In genomic region chr2:25207078-25207545, GRCh38 we compare ENCODE assay signal across 23 cellular contexts. TPM values are rescaled to one million over a fixed set of nuclear protein-coding genes. Genes with fewer than 3 reads are reported as not detected.
DNase-seq lines count a peak whose midpoint lies in the region; ATAC-seq, FAIRE-seq and TF ChIP-seq lines count a peak whose summit lies in the region.
"Had no signal": no experiment of that assay in that cellular context is flagged by ENCODE, and none has a peak within 500 bp of the region (broad histone marks: within the 10 kb centered on the region; RNA-seq: fewer than 3 reads in every experiment).

No MANE protein-coding gene starts in this region.

- intact Hi-C loops in naive thymus-derived CD4-positive, alpha-beta T cell (cut with micrococcal nuclease), result no loop called here
- intact Hi-C loops in psoas muscle (cut with DNase I), result no loop called here

- peak overlapping the region; percentile 61 to 92 (median 62) for H3K27ac Mint-ChIP-seq in IgD-negative memory B cell
- peak overlapping the region; percentile 50 for H3K27ac Mint-ChIP-seq in activated naive CD8-positive, alpha-beta T cell
- peak overlapping the region in 2 of 9 donors; percentile 53 to 58 for H3K27ac Mint-ChIP-seq in naive thymus-derived CD4-positive, alpha-beta T cell
- H3K27ac Mint-ChIP-seq: type B pancreatic cell had no signal

- H3K9me3 Mint-ChIP-seq in IgD-negative memory B cell, result no peaks in the 10 kb centered on the region
- no peaks in the 10 kb centered on the region for H3K9me3 Mint-ChIP-seq in activated naive CD8-positive, alpha-beta T cell (ENCODE audit: low read depth)
- H3K9me3 Mint-ChIP-seq in naive thymus-derived CD4-positive, alpha-beta T cell, result no peaks in the 10 kb centered on the region
- H3K9me3 Mint-ChIP-seq: natural killer cell treated with Interleukin-12 subunit alpha and Interleukin-12 subunit beta and Interleukin-15 and Interleukin-18, amount 100 ng/mL, for 72 hours; type B pancreatic cell had no signal

- H3K36me3 ChIP-seq in naive thymus-derived CD4-positive, alpha-beta T cell (ENCODE audit: control insufficient read depth in 2 of 3, insufficient read depth in 3 of 3, low read length in 3 of 3), result no peaks in the 10 kb centered on the region
- no peaks in the 10 kb centered on the region for H3K36me3 ChIP-seq in psoas muscle (ENCODE audit: insufficient read depth in 1 of 2, low read depth in 1 of 2)
- H3K36me3 ChIP-seq: prostate gland had no signal

- H3K27me3 ChIP-seq in naive thymus-derived CD4-positive, alpha-beta T cell (ENCODE audit: control insufficient read depth in 2 of 2, insufficient read depth in 2 of 2, low read length in 2 of 2), result no peaks in the 10 kb centered on the region
- no peaks in the 10 kb centered on the region for H3K27me3 ChIP-seq in psoas muscle (ENCODE audit: insufficient read depth in 3 of 3, low read length in 2 of 3)

- FAIRE-seq in HTR-8/SVneo (lab: Jason Lieb, UNC), result no peak
- FAIRE-seq: astrocyte, colon had no signal

- H3K4me1 ChIP-seq in naive thymus-derived CD4-positive, alpha-beta T cell (ENCODE audit: control insufficient read depth in 2 of 2, insufficient read depth in 2 of 2, low read length in 2 of 2), result peaks cover 0 to 13% of the 10 kb centered on the region in 2 donors
- H3K4me1 ChIP-seq in psoas muscle, result no peaks in the 10 kb centered on the region
- H3K4me1 ChIP-seq: prostate gland had no signal

- peak overlapping the region in 1 of 4 donors; percentile 37 for H3K4me3 Mint-ChIP-seq in IgD-negative memory B cell
- no peak overlapping the region for H3K4me3 Mint-ChIP-seq in activated naive CD8-positive, alpha-beta T cell
- H3K4me3 Mint-ChIP-seq in naive thymus-derived CD4-positive, alpha-beta T cell, result no peak overlapping the region
- H3K4me3 Mint-ChIP-seq: natural killer cell treated with Interleukin-12 subunit alpha and Interleukin-12 subunit beta and Interleukin-15 and Interleukin-18, amount 100 ng/mL, for 72 hours; type B pancreatic cell had no signal

- CTCF ChIA-PET in naive thymus-derived CD4-positive, alpha-beta T cell (lab: Charles Lee), result interaction anchor here (0.9 kb wide), 1 partner anchor 10 kb away, joined by 3 read pairs; no protein-coding TSS in a partner anchor

- H3K4me3 ChIP-seq in naive thymus-derived CD4-positive, alpha-beta T cell (ENCODE audit: low read length), result no peak overlapping the region
- no peak overlapping the region for H3K4me3 ChIP-seq in psoas muscle
- H3K4me3 ChIP-seq: lung, PC-9, prostate gland had no signal

- peak; percentile 21 for DNase-seq in GDM1 (lab: John Stamatoyannopoulos, UW)
- DNase-seq in naive thymus-derived CD4-positive, alpha-beta T cell, result no peak
- no peak for DNase-seq in nucleus accumbens (lab: John Stamatoyannopoulos, UW)
- no peak for DNase-seq in psoas muscle
- no peak for DNase-seq in GM03348 (ENCODE audit: low spot score)
- no peak for DNase-seq in HTR-8/SVneo (ENCODE audit: insufficient read length, low spot score)
- DNase-seq: activated CD4-positive, alpha-beta T cell treated with anti-CD3 and anti-CD28 coated beads for 48 hours; AML-193; DMS153; foreskin melanocyte; NCI-H1048; PC-9; SK-N-SH; stimulated activated naive CD4-positive, alpha-beta T cell had no signal

- H3K9me3 ChIP-seq in naive thymus-derived CD4-positive, alpha-beta T cell (ENCODE audit: control insufficient read depth in 2 of 3, low read length in 3 of 3), result no peaks in the 10 kb centered on the region
- H3K9me3 ChIP-seq in psoas muscle, result no peaks in the 10 kb centered on the region
- H3K9me3 ChIP-seq: prostate gland, SK-N-SH had no signal

- POLR2A ChIA-PET in naive thymus-derived CD4-positive, alpha-beta T cell (lab: Charles Lee), result interaction anchor here (1.1 to 2.3 kb wide), 2 partner anchors 10 to 35 kb away, joined by 3 to 13 read pairs; no protein-coding TSS in a partner anchor

- H3K27ac ChIP-seq in naive thymus-derived CD4-positive, alpha-beta T cell (ENCODE audit: low read depth, low read length), result no peak overlapping the region
- no peak overlapping the region for H3K27ac ChIP-seq in psoas muscle
- H3K27ac ChIP-seq: PC-9, prostate gland had no signal

- H3K36me3 Mint-ChIP-seq in IgD-negative memory B cell, result no peaks in the 10 kb centered on the region
- no peaks in the 10 kb centered on the region for H3K36me3 Mint-ChIP-seq in activated naive CD8-positive, alpha-beta T cell
- no peaks in the 10 kb centered on the region for H3K36me3 Mint-ChIP-seq in naive thymus-derived CD4-positive, alpha-beta T cell
- H3K36me3 Mint-ChIP-seq: natural killer cell treated with Interleukin-12 subunit alpha and Interleukin-12 subunit beta and Interleukin-15 and Interleukin-18, amount 100 ng/mL, for 72 hours; type B pancreatic cell had no signal

- H3K4me1 Mint-ChIP-seq in IgD-negative memory B cell, result peaks cover 18 to 38% (median 33%) of the 10 kb centered on the region in 3 donors
- peaks cover 46% of the 10 kb centered on the region for H3K4me1 Mint-ChIP-seq in activated naive CD8-positive, alpha-beta T cell (ENCODE audit: low read depth)
- H3K4me1 Mint-ChIP-seq in naive thymus-derived CD4-positive, alpha-beta T cell, result peaks cover 18 to 52% (median 29%) of the 10 kb centered on the region in 7 donors

- no peaks in the 10 kb centered on the region for H3K27me3 Mint-ChIP-seq in IgD-negative memory B cell
- no peaks in the 10 kb centered on the region for H3K27me3 Mint-ChIP-seq in activated naive CD8-positive, alpha-beta T cell
- H3K27me3 Mint-ChIP-seq in naive thymus-derived CD4-positive, alpha-beta T cell, result no peaks in the 10 kb centered on the region
- H3K27me3 Mint-ChIP-seq: natural killer cell treated with Interleukin-12 subunit alpha and Interleukin-12 subunit beta and Interleukin-15 and Interleukin-18, amount 100 ng/mL, for 72 hours; type B pancreatic cell had no signal

- peak; percentile 34 for ATAC-seq in naive thymus-derived CD4-positive, alpha-beta T cell
- ATAC-seq in psoas muscle, result no peak
- ATAC-seq: natural killer cell treated with Interleukin-12 subunit alpha and Interleukin-12 subunit beta and Interleukin-15 and Interleukin-18, amount 100 ng/mL, for 72 hours had no signal

- TF ChIP-seq CTCF in psoas muscle (IDR thresholded peaks at IDR 0.05), result no peak

- 69 to 76% (median 71%) methylated on average over 5 of the region's 5 CpGs for WGBS in psoas muscle, 3 donors

RNA-seq across cellular contexts. Expression of gene POMC, which starts 38.7 kb away (rescaled TPM):
- polyA plus RNA-seq in IgD-negative memory B cell (10.1 TPM), psoas muscle (1 to 10 TPM; 2.7 to 5.2 (median 3.3) TPM)
- 1 to 10 TPM; 3.5 to 7.7 (median 4.2) TPM for total RNA-seq in naive thymus-derived CD4-positive, alpha-beta T cell
- polyA plus RNA-seq in naive thymus-derived CD4-positive, alpha-beta T cell, result 10 to 100 TPM in 1 of 2 donors, 1 to 10 TPM in 1; 7.9 to 10.1 TPM
- 10 to 100 TPM in 1 of 4 donors, 1 to 10 TPM in 3; 1.8 to 15.2 (median 4.2) TPM for total RNA-seq in psoas muscle
- total RNA-seq: astrocyte, HT-29, PC-9 had no signal
- polyA plus RNA-seq: SK-N-SH had no signal
